In genomic region chr7:97018126-97018601, GRCh38 we compare ENCODE assay signal across 1 cellular context.
TF ChIP-seq lines count a peak whose summit lies in the region.

No MANE protein-coding gene starts in this region.

TF ChIP-seq in GM12878, 131 proteins besides CTCF, POLR2A, EP300 and RAD21:
- TF ChIP-seq BHLHE40 (IDR thresholded peaks at IDR 0.05; ENCODE audit: borderline replicate concordance in 1 of 2, low read depth in 2 of 2, low read length in 1 of 2): no peak
- no peak for TF ChIP-seq STAT3 (IDR thresholded peaks at IDR 0.05; ENCODE audit: low read depth, low read length)
- TF ChIP-seq PBX3 (IDR thresholded peaks at IDR 0.05; ENCODE audit: insufficient replicate concordance, low read depth, low read length): no peak
- TF ChIP-seq MXI1 (IDR thresholded peaks at IDR 0.05; ENCODE audit: low read depth, low read length): no peak
- no peak for TF ChIP-seq NR2C2 (IDR thresholded peaks at IDR 0.05; ENCODE audit: borderline replicate concordance, control insufficient read depth, insufficient read length, low read depth)
- peak; percentile 40 for TF ChIP-seq SUZ12 (IDR thresholded peaks at IDR 0.05; ENCODE audit: unreplicated experiment)
- no peak for TF ChIP-seq YY1 (IDR thresholded peaks at IDR 0.05; ENCODE audit: low read depth, low read length)
- TF ChIP-seq SUPT20H (IDR thresholded peaks at IDR 0.05; ENCODE audit: borderline replicate concordance, control insufficient read depth, low read depth, low read length): no peak
- no peak for TF ChIP-seq BCL11A (IDR thresholded peaks at IDR 0.05; ENCODE audit: low read depth, low read length)
